Comparison of ENCODE assay signal across 1 cellular context in genomic region chr12:94074970-94075695, GRCh38.
A peak's percentile ranks its signal among the peaks of the same experiment; 100 is the strongest.
TF ChIP-seq lines count a peak whose summit lies in the region.

No MANE protein-coding gene starts in this region.

TF ChIP-seq in K562, 482 proteins besides CTCF, POLR2A, EP300 and RAD21 (continued from another document):
- TF ChIP-seq DEAF1 (CRISPR knock-in tag; IDR thresholded peaks at IDR 0.05) (peak; percentile 52; the same call in 1 of the 2 replicates), RCOR1 (IDR thresholded peaks at IDR 0.05; ENCODE audit: borderline replicate concordance in 1 of 2, low read depth in 2 of 2, low read length in 2 of 2) (peak in 1 of 2 experiments; percentile 41; a peak in 2 of 4 replicates), EGR1 (conservative IDR thresholded peaks at IDR 0.05) (peak; percentile 46), MAZ (CRISPR knock-in tag; conservative IDR thresholded peaks at IDR 0.05 in 1 of 2, IDR thresholded peaks at IDR 0.05 in 1 of 2) (peak in 1 of 2 experiments; percentile 60; a peak in 2 of 4 replicates), RBM22 (IDR thresholded peaks at IDR 0.05; ENCODE audit: low read depth, low read length, poor library complexity, severe bottlenecking) (no peak), PHF21A (IDR thresholded peaks at IDR 0.05; ENCODE audit: borderline replicate concordance, low read depth) (no peak), ZNF384 (IDR thresholded peaks at IDR 0.05; ENCODE audit: low read depth, low read length) (no peak), TCF15 (CRISPR knock-in tag; IDR thresholded peaks at IDR 0.05) (no peak), IRF2 (CRISPR knock-in tag; IDR thresholded peaks at IDR 0.05) (no peak), CEBPB (tag; IDR thresholded peaks at IDR 0.05) (peak; percentile 97), ZNF764 (CRISPR knock-in tag; IDR thresholded peaks at IDR 0.05; ENCODE audit: low read depth) (no peak), JUND (IDR thresholded peaks at IDR 0.05; ENCODE audit: borderline replicate concordance, low read depth, low read length) (peak; percentile 59; the same call in 1 of the 2 replicates), JUND (tag; IDR thresholded peaks at IDR 0.05; ENCODE audit: borderline replicate concordance, low read depth, low read length) (no peak; the same call in 2 of the 3 replicates), JUN (IDR thresholded peaks at IDR 0.05; ENCODE audit: borderline replicate concordance, low read depth, low read length) (0 out of 2 replicates have a peak, but pooled peaks have one; percentile 29), JUN (CRISPR knock-in tag; IDR thresholded peaks at IDR 0.05; ENCODE audit: borderline replicate concordance) (no peak), LEF1 (IDR thresholded peaks at IDR 0.05) (no peak), ILF3 (IDR thresholded peaks at IDR 0.05; ENCODE audit: borderline replicate concordance) (no peak), IRF9 (tag; IDR thresholded peaks at IDR 0.05) (peak; percentile 73; the same call in 1 of the 2 replicates)
- TF ChIP-seq, protein P1, sequence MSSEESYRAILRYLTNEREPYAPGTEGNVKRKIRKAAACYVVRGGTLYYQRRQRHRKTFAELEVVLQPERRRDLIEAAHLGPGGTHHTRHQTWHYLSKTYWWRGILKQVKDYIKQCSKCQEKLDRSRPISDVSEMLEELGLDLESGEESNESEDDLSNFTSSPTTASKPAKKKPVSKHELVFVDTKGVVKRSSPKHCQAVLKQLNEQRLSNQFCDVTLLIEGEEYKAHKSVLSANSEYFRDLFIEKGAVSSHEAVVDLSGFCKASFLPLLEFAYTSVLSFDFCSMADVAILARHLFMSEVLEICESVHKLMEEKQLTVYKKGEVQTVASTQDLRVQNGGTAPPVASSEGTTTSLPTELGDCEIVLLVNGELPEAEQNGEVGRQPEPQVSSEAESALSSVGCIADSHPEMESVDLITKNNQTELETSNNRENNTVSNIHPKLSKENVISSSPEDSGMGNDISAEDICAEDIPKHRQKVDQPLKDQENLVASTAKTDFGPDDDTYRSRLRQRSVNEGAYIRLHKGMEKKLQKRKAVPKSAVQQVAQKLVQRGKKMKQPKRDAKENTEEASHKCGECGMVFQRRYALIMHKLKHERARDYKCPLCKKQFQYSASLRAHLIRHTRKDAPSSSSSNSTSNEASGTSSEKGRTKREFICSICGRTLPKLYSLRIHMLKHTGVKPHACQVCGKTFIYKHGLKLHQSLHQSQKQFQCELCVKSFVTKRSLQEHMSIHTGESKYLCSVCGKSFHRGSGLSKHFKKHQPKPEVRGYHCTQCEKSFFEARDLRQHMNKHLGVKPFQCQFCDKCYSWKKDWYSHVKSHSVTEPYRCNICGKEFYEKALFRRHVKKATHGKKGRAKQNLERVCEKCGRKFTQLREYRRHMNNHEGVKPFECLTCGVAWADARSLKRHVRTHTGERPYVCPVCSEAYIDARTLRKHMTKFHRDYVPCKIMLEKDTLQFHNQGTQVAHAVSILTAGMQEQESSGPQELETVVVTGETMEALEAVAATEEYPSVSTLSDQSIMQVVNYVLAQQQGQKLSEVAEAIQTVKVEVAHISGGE (CRISPR knock-in tag; IDR thresholded peaks at IDR 0.05) = peak in 1 of 3 experiments; percentile 74; a peak in 2 of 6 replicates
